19 cellular contexts compared by ENCODE assay signal in the genomic region with DNA sequence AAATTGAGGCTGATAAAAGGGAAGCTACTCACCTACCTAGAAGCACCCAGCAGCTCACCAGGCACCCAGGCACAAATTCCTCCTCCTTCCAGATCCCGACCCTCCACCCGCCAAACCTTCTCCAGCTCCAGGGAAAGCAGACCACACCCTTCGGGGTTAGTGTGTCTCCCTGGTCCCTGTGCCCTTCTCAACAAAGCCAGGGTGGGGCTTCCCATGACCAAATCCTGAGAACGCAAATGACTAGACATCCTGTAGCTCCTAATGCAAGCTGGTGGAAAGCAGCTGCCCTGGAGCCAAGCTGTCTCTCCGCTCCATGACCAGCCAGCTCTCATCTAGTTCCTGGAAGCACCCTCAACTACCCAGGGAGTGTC. TPM values are rescaled to one million over a fixed set of nuclear protein-coding genes. Genes with fewer than 3 reads are reported as not detected.
DNase-seq lines count a peak whose midpoint lies in the region; ATAC-seq and TF ChIP-seq lines count a peak whose summit lies in the region.
"Had no signal": no experiment of that assay in that cellular context is flagged by ENCODE, and none has a peak within 500 bp of the region (broad histone marks: within the 10 kb centered on the region; RNA-seq: fewer than 3 reads in every experiment).

No MANE protein-coding gene starts in this region.

- H3K36me3 Mint-ChIP-seq in endothelial cell (ENCODE audit: low read depth, unreplicated experiment), result no peaks in the 10 kb centered on the region
- H3K36me3 Mint-ChIP-seq: naive B cell had no signal

- H2AK9ac ChIP-seq in IMR-90 (replicated peaks; ENCODE audit: low read depth, low read length, poor library complexity), result no peak overlapping the region

- H2AFZ ChIP-seq in IMR-90 (replicated peaks; ENCODE audit: low read length, poor library complexity), result peak overlapping the region; percentile 23

- no peak overlapping the region for H4K5ac ChIP-seq in IMR-90 (ENCODE audit: low read depth, low read length)

- H3K36me3 ChIP-seq in ES-I3 (ENCODE audit: insufficient read depth, low read length), result no peaks in the 10 kb centered on the region
- H3K36me3 ChIP-seq in IMR-90 (ENCODE audit: control insufficient read depth, insufficient read depth, low read length), result no peaks in the 10 kb centered on the region

- peaks cover 28% of the 10 kb centered on the region for H3K4me1 Mint-ChIP-seq in endothelial cell (ENCODE audit: unreplicated experiment)
- H3K4me1 Mint-ChIP-seq: activated T-helper 17 cell treated with anti-CD3 and anti-CD28 coated beads, Interleukin-2, amount 50 U/mL, for 72 hours had no signal

- no peak overlapping the region for H3K56ac ChIP-seq in IMR-90 (ENCODE audit: extremely low read depth, insufficient read depth, low read length)

- H3K9me3 Mint-ChIP-seq in endothelial cell (ENCODE audit: unreplicated experiment), result no peaks in the 10 kb centered on the region
- H3K9me3 Mint-ChIP-seq: activated CD4-positive, alpha-beta memory T cell treated with anti-CD3 and anti-CD28 coated beads for 36 hours; activated T-helper 17 cell treated with anti-CD3 and anti-CD28 coated beads, Interleukin-2, amount 50 U/mL, for 72 hours; stimulated activated naive CD8-positive, alpha-beta T cell treated with anti-CD3 and anti-CD28 coated beads, Interleukin-15, amount 100 ng/mL, for 72 hours had no signal

- H2BK120ac ChIP-seq in IMR-90 (ENCODE audit: low read depth, low read length), result no peak overlapping the region

- no peak overlapping the region for H3K27ac ChIP-seq in IMR-90 (ENCODE audit: insufficient read depth, low read length)

- no peak overlapping the region for H2BK20ac ChIP-seq in IMR-90 (ENCODE audit: low read depth, low read length)

- H3K14ac ChIP-seq in IMR-90 (replicated peaks; ENCODE audit: low read depth, low read length), result no peak overlapping the region

- no peak overlapping the region for H3K27ac Mint-ChIP-seq in endothelial cell (ENCODE audit: unreplicated experiment)
- H3K27ac Mint-ChIP-seq: activated CD4-positive, alpha-beta memory T cell treated with anti-CD3 and anti-CD28 coated beads for 36 hours; activated T-helper 17 cell treated with anti-CD3 and anti-CD28 coated beads, Interleukin-2, amount 50 U/mL, for 72 hours; stimulated activated naive CD8-positive, alpha-beta T cell treated with anti-CD3 and anti-CD28 coated beads, Interleukin-15, amount 100 ng/mL, for 72 hours had no signal

- no peak overlapping the region for H3K18ac ChIP-seq in IMR-90 (ENCODE audit: low read depth, low read length)

- TF ChIP-seq RAD21 in IMR-90 (IDR thresholded peaks at IDR 0.05; ENCODE audit: low read length), result no peak

- TF ChIP-seq POLR2A in IMR-90 (IDR thresholded peaks at IDR 0.05; ENCODE audit: low read depth, low read length), result no peak

- H2AK5ac ChIP-seq in IMR-90 (ENCODE audit: low read depth, low read length), result no peak overlapping the region

- POLR2A ChIA-PET in IMR-90 (lab: Charles Lee; ENCODE audit: unreplicated experiment), result no interaction called here

- BruUV-seq in IMR-90 (replicated peaks; lab: Mats Ljungman, UMichigan), result no TSS peak

- WGBS in IMR-90 (ENCODE audit: extremely low coverage in 2 of 2, insufficient read length in 1 of 2), 2 experiments, result 25% methylated on average over 4 of the region's 5 CpGs; no CpG with 5 or more reads in 1 of the 2 experiments

- H3K27me3 ChIP-seq in IMR-90 (ENCODE audit: control insufficient read depth, insufficient read depth, low read length), result peaks cover 51% of the 10 kb centered on the region

- no peak overlapping the region for H2BK15ac ChIP-seq in IMR-90 (ENCODE audit: low read depth, low read length)

- H3K79me1 ChIP-seq in IMR-90 (ENCODE audit: low read depth in 1 of 2, low read length in 2 of 2), result no peaks in the 10 kb centered on the region

- no peak overlapping the region for H2BK5ac ChIP-seq in IMR-90 (ENCODE audit: low read depth, low read length, poor library complexity, severe bottlenecking)

- no peak overlapping the region for H4K8ac ChIP-seq in IMR-90 (ENCODE audit: low read depth in 2 of 2, low read length in 2 of 2)

- peaks cover 27% of the 10 kb centered on the region for H3K27me3 Mint-ChIP-seq in endothelial cell (ENCODE audit: unreplicated experiment)

- H3K9me3 ChIP-seq in ES-I3 (ENCODE audit: control insufficient read depth, insufficient read depth, low read length) (no peaks in the 10 kb centered on the region), IMR-90 (ENCODE audit: control insufficient read depth, insufficient read depth, low read length) (peaks cover 5% of the 10 kb centered on the region; the same call in 1 of the 2 replicates)

- H3K9me1 ChIP-seq in IMR-90 (ENCODE audit: insufficient read depth, low read length), result no peaks in the 10 kb centered on the region

- H3K4ac ChIP-seq in IMR-90 (ENCODE audit: low read depth, low read length), result no peak overlapping the region

- no peak overlapping the region for H3K23ac ChIP-seq in IMR-90 (ENCODE audit: low read depth, low read length)

- H3K4me1 ChIP-seq in ES-I3 (ENCODE audit: insufficient read depth, low read length) (0 out of 2 replicates have a peak, but pooled peaks cover 5% of the 10 kb centered on the region), IMR-90 (ENCODE audit: control insufficient read depth, insufficient read depth, low read length) (no peaks in the 10 kb centered on the region)

- no peak overlapping the region for H3K4me2 ChIP-seq in IMR-90 (ENCODE audit: low read depth, low read length)

- no peak for ATAC-seq in IMR-90 (ENCODE audit: low read depth)
- ATAC-seq: activated T-helper 17 cell treated with anti-CD3 and anti-CD28 coated beads, Interleukin-2, amount 50 U/mL, for 72 hours; K562; stimulated activated naive CD8-positive, alpha-beta T cell treated with anti-CD3 and anti-CD28 coated beads, Interleukin-15, amount 100 ng/mL, for 72 hours had no signal

- no peaks in the 10 kb centered on the region for H4K20me1 ChIP-seq in IMR-90 (ENCODE audit: insufficient read depth, low read length)

- CTCF ChIA-PET in IMR-90 (lab: Yijun Ruan, JAX), result no interaction called here

- in situ Hi-C loops in IMR-90 (cut with MboI; ENCODE audit: low sequenced_read_pairs), result no loop called here

- H4K91ac ChIP-seq in IMR-90 (ENCODE audit: insufficient read depth, low read depth, low read length), result no peak overlapping the region

- DNase-seq in IMR-90 (no peak), endothelial cell (ENCODE audit: low spot score) (peak; percentile 6), iPS-NIHi11 (ENCODE audit: low spot score) (peak; percentile 61), superior temporal gyrus (ENCODE audit: extremely low spot score) (no peak), NCI-H69 (lab: John Stamatoyannopoulos, UW) (no peak), NCI-H524 treated with DMSO at 0.1 percent for 48 hours (lab: John Stamatoyannopoulos, UW) (no peak), head of caudate nucleus (no peak)
- DNase-seq: activated CD4-positive, alpha-beta memory T cell treated with anti-CD3 and anti-CD28 coated beads for 36 hours; amniotic stem cell; naive B cell; NCI-H1092; NCI-H345; stimulated activated naive CD8-positive, alpha-beta T cell treated with anti-CD3 and anti-CD28 coated beads, Interleukin-15, amount 100 ng/mL, for 72 hours had no signal

- H3K4me3 Mint-ChIP-seq in endothelial cell (ENCODE audit: unreplicated experiment), result no peak overlapping the region
- H3K4me3 Mint-ChIP-seq: activated CD4-positive, alpha-beta memory T cell treated with anti-CD3 and anti-CD28 coated beads for 36 hours; activated T-helper 17 cell treated with anti-CD3 and anti-CD28 coated beads, Interleukin-2, amount 50 U/mL, for 72 hours; stimulated activated naive CD8-positive, alpha-beta T cell treated with anti-CD3 and anti-CD28 coated beads, Interleukin-15, amount 100 ng/mL, for 72 hours had no signal

- H3K4me3 ChIP-seq in IMR-90 (ENCODE audit: insufficient read depth, low read depth, low read length), result no peak overlapping the region
- H3K4me3 ChIP-seq: K562 had no signal

- H3K9ac ChIP-seq in ES-I3 (ENCODE audit: low read depth, low read length) (peak overlapping the region; percentile 50; the same call in 1 of the 2 replicates), IMR-90 (ENCODE audit: low read depth, low read length) (no peak overlapping the region)

- no peak for TF ChIP-seq CTCF in IMR-90 (conservative IDR thresholded peaks at IDR 0.05; ENCODE audit: low read depth, low read length)
- TF ChIP-seq CTCF in endothelial cell (IDR thresholded peaks at IDR 0.05; ENCODE audit: unreplicated experiment), result no peak

- dilution Hi-C loops in IMR-90 (cut with HindIII; ENCODE audit: low sequenced_read_pairs, unreplicated experiment), result no loop called here

- intact Hi-C loops in IMR-90 (cut with micrococcal nuclease), result no loop called here
- intact Hi-C loops in head of caudate nucleus (cut with DNase I), result no loop called here

TF ChIP-seq in IMR-90, 13 proteins besides CTCF, POLR2A, EP300 and RAD21:
- TF ChIP-seq CHD1 (IDR thresholded peaks at IDR 0.05; ENCODE audit: low read depth, low read length) (no peak), FOS (IDR thresholded peaks at IDR 0.05; ENCODE audit: low read depth, low read length) (no peak)

RNA-seq across cellular contexts. Expression of a gene that starts 4.4 kb away (rescaled TPM):
- total RNA-seq in IMR-90 (2012; rRNA removed) (0.28 and 0.36 TPM in 2 replicates), endothelial cell (ENCODE audit: unreplicated experiment) (0.36 TPM)
- polyA plus RNA-seq in IMR-90 (2012; rRNA removed), result 0.11 and 0.15 TPM in 2 replicates
- 0.10 TPM in 2 replicates for polyA plus RNA-seq in IMR-90 (2012; cell fraction: cytosol; rRNA removed)
- 0.15 and 0.19 TPM in 2 replicates for polyA plus RNA-seq in IMR-90 (2012; cell fraction: nucleus; rRNA removed; ENCODE audit: low replicate concordance)
- total RNA-seq: chondrocyte, glomerular endothelial cell, K562, posterior vena cava had no signal
- polyA plus RNA-seq: K562 had no signal

Comparison
In these comparisons a context has a peak if more than half of its experiments do, and no peak if none do; other contexts are left out.
1. DNase-seq: peak in endothelial cell (single experiment) and iPS-NIHi11 (single experiment); none in IMR-90 (single experiment), superior temporal gyrus (single experiment), NCI-H69 (single experiment), NCI-H524 treated with DMSO at 0.1 percent for 48 hours (single experiment) and head of caudate nucleus (0 of 42).